ENCODE assay signal across 9 cellular contexts in the genomic region with DNA sequence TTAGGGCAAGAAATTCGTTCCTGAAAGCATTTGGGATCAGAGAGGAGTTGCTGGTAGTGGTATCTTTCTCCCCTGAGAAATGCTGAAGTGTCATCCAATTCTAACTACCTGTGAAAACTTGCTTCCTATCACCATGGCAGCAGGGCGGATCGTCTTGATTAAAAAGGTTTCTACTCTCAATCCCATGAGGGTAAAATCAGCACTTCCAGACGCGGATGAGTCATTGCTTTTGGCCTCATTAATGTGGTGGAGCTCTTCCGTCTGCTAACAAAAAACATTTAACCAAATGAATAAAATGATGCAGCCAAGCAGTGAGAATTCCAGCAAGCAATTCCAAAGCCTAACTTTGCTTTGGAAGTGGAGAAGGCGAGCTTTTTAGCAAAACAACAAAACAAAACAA.
DNase-seq lines count a peak whose midpoint lies in the region; ATAC-seq and TF ChIP-seq lines count a peak whose summit lies in the region.
"Had no signal": no experiment of that assay in that cellular context is flagged by ENCODE, and none has a peak within 500 bp of the region (broad histone marks: within the 10 kb centered on the region; RNA-seq: fewer than 3 reads in every experiment).

No MANE protein-coding gene starts in this region.

- peaks cover 7% of the 10 kb centered on the region for H3F3A ChIP-seq in smooth muscle cell (ENCODE audit: low read depth)

- no peaks in the 10 kb centered on the region for H4K20me1 ChIP-seq in smooth muscle cell (ENCODE audit: low read depth)

- H3K27me3 ChIP-seq in SJCRH30 (no peaks in the 10 kb centered on the region), smooth muscle cell (ENCODE audit: low read depth) (no peaks in the 10 kb centered on the region)

- no peak for TF ChIP-seq POLR2A in erythroblast (IDR thresholded peaks at IDR 0.05; ENCODE audit: low read length)

- no peaks in the 10 kb centered on the region for H3K79me2 ChIP-seq in smooth muscle cell (ENCODE audit: low read depth)

- H3K4me2 ChIP-seq in smooth muscle cell, result peak overlapping the region; percentile 66

- H3K4me3 ChIP-seq in SJCRH30 (peak overlapping the region; percentile 18; the same call in 1 of the 2 replicates), smooth muscle cell (peak overlapping the region; percentile 2)

- 19% methylated on average over 7 of the region's 7 CpGs for WGBS in smooth muscle cell (ENCODE audit: low lambda C conversion rate)

- intact Hi-C loops in Right ventricle myocardium superior (cut with DNase I), result no loop called here

- peak; percentile 79 for ATAC-seq in Right ventricle myocardium superior (ENCODE audit: poor library complexity)
- no peak for ATAC-seq in HG03521 (IDR thresholded peaks at IDR 0.05; ENCODE audit: unreplicated experiment)

- peak overlapping the region; percentile 69 for H3K27ac ChIP-seq in SJCRH30
- peak overlapping the region; percentile 82 for H3K27ac ChIP-seq in smooth muscle cell (ENCODE audit: low read depth)

- H3K4me1 ChIP-seq in SJCRH30 (peaks cover 42% of the 10 kb centered on the region), smooth muscle cell (ENCODE audit: low read depth) (peaks cover 11% of the 10 kb centered on the region)

- H2AFZ ChIP-seq in smooth muscle cell (ENCODE audit: low read depth), result peak overlapping the region; percentile 63

- peak overlapping the region; percentile 27 for H3K9ac ChIP-seq in smooth muscle cell (ENCODE audit: low read depth)

- H3K36me3 ChIP-seq in SJCRH30 (no peaks in the 10 kb centered on the region), smooth muscle cell (ENCODE audit: low read depth) (no peaks in the 10 kb centered on the region)

- no peak for TF ChIP-seq CTCF in smooth muscle cell (IDR thresholded peaks at IDR 0.05; ENCODE audit: borderline replicate concordance, insufficient read depth, poor library complexity, severe bottlenecking)

- H3K9me3 ChIP-seq in SJCRH30 (replicated peaks) (0 out of 2 replicates have a peak, but pooled peaks cover 8% of the 10 kb centered on the region), smooth muscle cell (replicated peaks; ENCODE audit: low read depth) (peaks cover 3% of the 10 kb centered on the region)

- DNase-seq in NCI-H2107 treated with DMSO at 0.1 percent for 48 hours (lab: John Stamatoyannopoulos, UW; ENCODE audit: unreplicated experiment) (peak; percentile 13), NCI-H2107 (lab: John Stamatoyannopoulos, UW) (no peak), SJCRH30 (peak; percentile 47 to 67), Right ventricle myocardium superior (no peak), smooth muscle cell (lab: John Stamatoyannopoulos, UW; ENCODE audit: unreplicated experiment) (no peak), NCI-H2029 (lab: John Stamatoyannopoulos, UW) (no peak), erythroblast (lab: John Stamatoyannopoulos, UW) (no peak)
- DNase-seq: KG1 had no signal

Comparison
In these comparisons a context has a peak if more than half of its experiments do, and no peak if none do; other contexts are left out.
1. DNase-seq: peak in NCI-H2107 treated with DMSO at 0.1 percent for 48 hours (single experiment) and SJCRH30 (2 of 2); none in NCI-H2107 (single experiment), Right ventricle myocardium superior (single experiment), smooth muscle cell (single experiment), NCI-H2029 (single experiment) and erythroblast (0 of 2).